ENCODE assay signal across 24 cellular contexts in genomic region chr7:91041901-91042457, GRCh38.
"Had no signal": no experiment of that assay in that cellular context is flagged by ENCODE, and none has a peak within 500 bp of the region (broad histone marks: within the 10 kb centered on the region; RNA-seq: fewer than 3 reads in every experiment).

No MANE protein-coding gene starts in this region.

- H3K9me3 ChIP-seq: colonic mucosa, esophagus muscularis mucosa, tibial artery had no signal

- ATAC-seq: left cardiac atrium, T-cell had no signal

- FAIRE-seq: endothelial cell of umbilical vein had no signal

- H3K4me1 ChIP-seq: colonic mucosa had no signal

- H3K4me1 Mint-ChIP-seq: activated naive CD8-positive, alpha-beta T cell treated with anti-CD3 and anti-CD28 coated beads for 36 hours; central memory CD8-positive, alpha-beta T cell; T-cell had no signal

- H3K27me3 Mint-ChIP-seq: activated B cell treated with CpG ODN at 0.5 μM for 24 hours; activated naive CD8-positive, alpha-beta T cell treated with anti-CD3 and anti-CD28 coated beads for 36 hours; brain; central memory CD8-positive, alpha-beta T cell had no signal

- H3K4me2 ChIP-seq: hepatocyte had no signal

- H3K27me3 ChIP-seq: colonic mucosa, esophagus muscularis mucosa, hepatocyte, tibial artery had no signal

- H3K36me3 ChIP-seq: colonic mucosa, esophagus muscularis mucosa, tibial artery had no signal

- H3K4me3 Mint-ChIP-seq: activated B cell treated with CpG ODN at 0.5 μM for 24 hours; activated CD4-positive, alpha-beta memory T cell treated with anti-CD3 and anti-CD28 coated beads for 36 hours; activated naive CD8-positive, alpha-beta T cell treated with anti-CD3 and anti-CD28 coated beads for 36 hours; central memory CD8-positive, alpha-beta T cell; mesothelial cell of epicardium; nephron progenitor cell; T-cell had no signal

- H3K27ac ChIP-seq: colonic mucosa, esophagus muscularis mucosa, hepatocyte, tibial artery had no signal

- H3K79me2 ChIP-seq: hepatocyte had no signal

- DNase-seq: activated B cell treated with CpG ODN at 0.5 μM for 24 hours; activated CD4-positive, alpha-beta memory T cell treated with anti-CD3 and anti-CD28 coated beads for 36 hours; activated CD4-positive, alpha-beta T cell treated with anti-CD3 and anti-CD28 coated beads for 4 hours; activated naive CD8-positive, alpha-beta T cell treated with anti-CD3 and anti-CD28 coated beads for 36 hours; colonic mucosa; effector CD8-positive, alpha-beta T cell; left cardiac atrium; nephron progenitor cell; occipital lobe; posterior cingulate gyrus; retina; stimulated activated CD4-positive, alpha-beta T cell treated with anti-CD3 and anti-CD28 coated beads, Interleukin-12 subunit alpha, Interleukin-12 subunit beta, amount 100 ng/mL, for 4 hours; stimulated activated CD4-positive, alpha-beta T cell treated with anti-CD3 and anti-CD28 coated beads, Interleukin-1b, Interleukin-23, amount 100 ng/mL, for 48 hours; stimulated activated CD8-positive, alpha-beta memory T cell treated with anti-CD3 and anti-CD28 coated beads, Interleukin-4, amount 100 ng/mL, for 48 hours; stimulated activated naive CD4-positive, alpha-beta T cell; T-cell; tibial artery had no signal

- H3K27ac Mint-ChIP-seq: activated B cell treated with CpG ODN at 0.5 μM for 24 hours; activated CD4-positive, alpha-beta memory T cell treated with anti-CD3 and anti-CD28 coated beads for 36 hours; activated naive CD8-positive, alpha-beta T cell treated with anti-CD3 and anti-CD28 coated beads for 36 hours; nephron progenitor cell; T-cell had no signal

- H3K9me3 Mint-ChIP-seq: activated B cell treated with CpG ODN at 0.5 μM for 24 hours; activated CD4-positive, alpha-beta memory T cell treated with anti-CD3 and anti-CD28 coated beads for 36 hours; activated naive CD8-positive, alpha-beta T cell treated with anti-CD3 and anti-CD28 coated beads for 36 hours; brain; mesothelial cell of epicardium; nephron progenitor cell; T-cell had no signal

- H3K4me3 ChIP-seq: colonic mucosa, esophagus muscularis mucosa, hepatocyte, lung, tibial artery had no signal

- H2AFZ ChIP-seq: hepatocyte had no signal

- H3K36me3 Mint-ChIP-seq: activated CD4-positive, alpha-beta memory T cell treated with anti-CD3 and anti-CD28 coated beads for 36 hours; activated naive CD8-positive, alpha-beta T cell treated with anti-CD3 and anti-CD28 coated beads for 36 hours; T-cell had no signal
